Comparison of ENCODE assay signal across 27 cellular contexts in genomic region chr4:62683799-62684566, GRCh38.
"Had no signal": no experiment of that assay in that cellular context is flagged by ENCODE, and none has a peak within 500 bp of the region (broad histone marks: within the 10 kb centered on the region; RNA-seq: fewer than 3 reads in every experiment).

No MANE protein-coding gene starts in this region.

- DNase-seq: hippocampal formation; left colon; left lung; lower lobe of right lung; mammary epithelial cell; mesenchymal stem cell; naive thymus-derived CD8-positive, alpha-beta T cell; occipital lobe; right cardiac atrium; sigmoid colon; small intestine; spleen; stimulated activated CD4-positive, alpha-beta T cell treated with anti-CD3 and anti-CD28 coated beads, Interleukin-4, amount 100 ng/mL, for 24 hours; stimulated activated naive CD4-positive, alpha-beta T cell; tibial artery; trophoblast cell had no signal

- H3K27me3 ChIP-seq: left lung, neutrophil, sigmoid colon, spleen, suprapubic skin, tibial artery, vagina had no signal

- H3K9me3 Mint-ChIP-seq: nephron had no signal

- H3K9me3 ChIP-seq: lower lobe of right lung, neutrophil, suprapubic skin, thoracic aorta, tibial artery, vagina had no signal

- H3K27ac Mint-ChIP-seq: naive thymus-derived CD8-positive, alpha-beta T cell; nephron; progenitor cell of endocrine pancreas; stimulated activated effector memory CD8-positive, alpha-beta T cell treated with anti-CD3 and anti-CD28 coated beads, Interleukin-12 subunit alpha, Interleukin-12 subunit beta, amount 100 ng/mL, for 72 hours; stimulated activated naive CD8-positive, alpha-beta T cell treated with anti-CD3 and anti-CD28 coated beads, Interleukin-15, Interleukin-2, amounts not matched to agents 100 ng/mL and 50 ng/mL, for 24 hours had no signal

- H3K27me3 Mint-ChIP-seq: naive thymus-derived CD8-positive, alpha-beta T cell; progenitor cell of endocrine pancreas; stimulated activated naive CD8-positive, alpha-beta T cell treated with anti-CD3 and anti-CD28 coated beads, Interleukin-15, Interleukin-2, amounts not matched to agents 100 ng/mL and 50 ng/mL, for 24 hours had no signal

- H3K4me1 Mint-ChIP-seq: naive thymus-derived CD8-positive, alpha-beta T cell; nephron; neural crest cell; stimulated activated effector memory CD8-positive, alpha-beta T cell treated with anti-CD3 and anti-CD28 coated beads, Interleukin-12 subunit alpha, Interleukin-12 subunit beta, amount 100 ng/mL, for 72 hours had no signal

- H3K27ac ChIP-seq: left lung, lower lobe of right lung, neutrophil, parathyroid adenoma, sigmoid colon, spleen, suprapubic skin, thoracic aorta, tibial artery, vagina had no signal

- H3K9ac ChIP-seq: parathyroid adenoma had no signal

- H3K36me3 Mint-ChIP-seq: naive thymus-derived CD8-positive, alpha-beta T cell; stimulated activated effector memory CD8-positive, alpha-beta T cell treated with anti-CD3 and anti-CD28 coated beads, Interleukin-12 subunit alpha, Interleukin-12 subunit beta, amount 100 ng/mL, for 72 hours had no signal

- H3K4me1 ChIP-seq: left lung, lower lobe of right lung, parathyroid adenoma, sigmoid colon, spleen, suprapubic skin, tibial artery, vagina had no signal

- ATAC-seq: left colon; left lung; lower lobe of right lung; naive thymus-derived CD8-positive, alpha-beta T cell; right cardiac atrium; stimulated activated effector memory CD8-positive, alpha-beta T cell treated with anti-CD3 and anti-CD28 coated beads, Interleukin-12 subunit alpha, Interleukin-12 subunit beta, amount 100 ng/mL, for 72 hours had no signal

- FAIRE-seq: keratinocyte, small intestine had no signal

- H3K36me3 ChIP-seq: left lung, lower lobe of right lung, neutrophil, sigmoid colon, spleen, suprapubic skin, thoracic aorta, tibial artery, vagina had no signal

- H3K4me3 ChIP-seq: left lung, lower lobe of right lung, sigmoid colon, spleen, suprapubic skin, thoracic aorta, tibial artery, vagina had no signal

- H3K4me3 Mint-ChIP-seq: naive thymus-derived CD8-positive, alpha-beta T cell; nephron; neural crest cell; stimulated activated effector memory CD8-positive, alpha-beta T cell treated with anti-CD3 and anti-CD28 coated beads, Interleukin-12 subunit alpha, Interleukin-12 subunit beta, amount 100 ng/mL, for 72 hours; stimulated activated naive CD8-positive, alpha-beta T cell treated with anti-CD3 and anti-CD28 coated beads, Interleukin-15, Interleukin-2, amounts not matched to agents 100 ng/mL and 50 ng/mL, for 24 hours had no signal
